ENCODE assay signal across 8 cellular contexts in genomic region chr6:25014806-25015560, GRCh38.
A peak's percentile ranks its signal among the peaks of the same experiment; 100 is the strongest.
DNase-seq lines count a peak whose midpoint lies in the region; ATAC-seq and TF ChIP-seq lines count a peak whose summit lies in the region.

No MANE protein-coding gene starts in this region.

- H3K27ac Mint-ChIP-seq in glutamatergic neuron (ENCODE audit: unreplicated experiment) = peak overlapping the region; percentile 0

- H3K36me3 ChIP-seq in stomach smooth muscle (ENCODE audit: control insufficient read depth in 2 of 2, insufficient read depth in 2 of 2, low read length in 2 of 2) = no peaks in the 10 kb centered on the region
- no peaks in the 10 kb centered on the region for H3K36me3 ChIP-seq in MG63

- H3K4me3 ChIP-seq in stomach smooth muscle (ENCODE audit: low read length in 2 of 2) = peak overlapping the region in 1 of 2 donors; percentile 36
- no peak overlapping the region for H3K4me3 ChIP-seq in MG63

- H3K27me3 Mint-ChIP-seq in activated T-cell treated with anti-CD3 and anti-CD28 coated beads, Interleukin-2, amount 50 U/mL, for 4 hours (ENCODE audit: low read depth) = no peaks in the 10 kb centered on the region
- no peaks in the 10 kb centered on the region for H3K27me3 Mint-ChIP-seq in glutamatergic neuron (ENCODE audit: unreplicated experiment)

- no peaks in the 10 kb centered on the region for H3K4me1 ChIP-seq in stomach smooth muscle (ENCODE audit: control insufficient read depth, insufficient read depth, low read length)

- H3K27ac ChIP-seq in stomach smooth muscle (ENCODE audit: low read length) = peak overlapping the region; percentile 12

- peak; percentile 79 to 84 for ATAC-seq in activated T-cell treated with anti-CD3 and anti-CD28 coated beads, Interleukin-2, amount 50 U/mL, for 4 hours

- H3K36me3 Mint-ChIP-seq in activated T-cell treated with anti-CD3 and anti-CD28 coated beads, Interleukin-2, amount 50 U/mL, for 4 hours (ENCODE audit: insufficient read depth) = no peaks in the 10 kb centered on the region
- H3K36me3 Mint-ChIP-seq in glutamatergic neuron (ENCODE audit: unreplicated experiment) = no peaks in the 10 kb centered on the region

- H3K9me3 ChIP-seq in stomach smooth muscle (ENCODE audit: control insufficient read depth in 2 of 2, low read length in 2 of 2) = no peaks in the 10 kb centered on the region
- H3K9me3 ChIP-seq in MG63 = no peaks in the 10 kb centered on the region

- H3K9me3 Mint-ChIP-seq in activated T-cell treated with anti-CD3 and anti-CD28 coated beads, Interleukin-2, amount 50 U/mL, for 4 hours = no peaks in the 10 kb centered on the region
- H3K9me3 Mint-ChIP-seq in glutamatergic neuron (ENCODE audit: unreplicated experiment) = no peaks in the 10 kb centered on the region

- peak overlapping the region in 1 of 2 donors; percentile 1 for H3K9ac ChIP-seq in stomach smooth muscle (ENCODE audit: low read length in 2 of 2)

- no peaks in the 10 kb centered on the region for H3K27me3 ChIP-seq in stomach smooth muscle (ENCODE audit: control insufficient read depth in 1 of 2, insufficient read depth in 2 of 2, low read length in 2 of 2)
- no peaks in the 10 kb centered on the region for H3K27me3 ChIP-seq in MG63

- peaks cover 57% of the 10 kb centered on the region for H3K4me1 Mint-ChIP-seq in activated T-cell treated with anti-CD3 and anti-CD28 coated beads, Interleukin-2, amount 50 U/mL, for 4 hours (ENCODE audit: low read depth)
- peaks cover 16% of the 10 kb centered on the region for H3K4me1 Mint-ChIP-seq in glutamatergic neuron (ENCODE audit: low read depth, unreplicated experiment)

- no peak overlapping the region for H3K4me3 Mint-ChIP-seq in activated T-cell treated with anti-CD3 and anti-CD28 coated beads, Interleukin-2, amount 50 U/mL, for 4 hours
- H3K4me3 Mint-ChIP-seq in glutamatergic neuron (ENCODE audit: unreplicated experiment) = no peak overlapping the region

- TF ChIP-seq CTCF in glutamatergic neuron (IDR thresholded peaks at IDR 0.05; ENCODE audit: partially characterized antibody, unreplicated experiment) = no peak

- DNase-seq in activated T-cell treated with anti-CD3 and anti-CD28 coated beads, Interleukin-2, amount 50 U/mL, for 4 hours = no peak
- no peak for DNase-seq in activated T-cell treated with anti-CD3 and anti-CD28 coated beads, Interleukin-2, amount 50 U/mL, for 1 hour
- peak; percentile 36 for DNase-seq in activated CD4-positive, alpha-beta T cell treated with anti-CD3 and anti-CD28 coated beads, Interleukin-2, amount 50 U/mL, for 1 hour
- no peak for DNase-seq in glutamatergic neuron
- no peak for DNase-seq in NCI-H526 treated with DMSO at 0.1 percent for 48 hours (lab: John Stamatoyannopoulos, UW)
- no peak for DNase-seq in T1000 (lab: John Stamatoyannopoulos, UW)
- DNase-seq in MG63 = no peak
